1 cellular context compared by ENCODE assay signal in the genomic region with DNA sequence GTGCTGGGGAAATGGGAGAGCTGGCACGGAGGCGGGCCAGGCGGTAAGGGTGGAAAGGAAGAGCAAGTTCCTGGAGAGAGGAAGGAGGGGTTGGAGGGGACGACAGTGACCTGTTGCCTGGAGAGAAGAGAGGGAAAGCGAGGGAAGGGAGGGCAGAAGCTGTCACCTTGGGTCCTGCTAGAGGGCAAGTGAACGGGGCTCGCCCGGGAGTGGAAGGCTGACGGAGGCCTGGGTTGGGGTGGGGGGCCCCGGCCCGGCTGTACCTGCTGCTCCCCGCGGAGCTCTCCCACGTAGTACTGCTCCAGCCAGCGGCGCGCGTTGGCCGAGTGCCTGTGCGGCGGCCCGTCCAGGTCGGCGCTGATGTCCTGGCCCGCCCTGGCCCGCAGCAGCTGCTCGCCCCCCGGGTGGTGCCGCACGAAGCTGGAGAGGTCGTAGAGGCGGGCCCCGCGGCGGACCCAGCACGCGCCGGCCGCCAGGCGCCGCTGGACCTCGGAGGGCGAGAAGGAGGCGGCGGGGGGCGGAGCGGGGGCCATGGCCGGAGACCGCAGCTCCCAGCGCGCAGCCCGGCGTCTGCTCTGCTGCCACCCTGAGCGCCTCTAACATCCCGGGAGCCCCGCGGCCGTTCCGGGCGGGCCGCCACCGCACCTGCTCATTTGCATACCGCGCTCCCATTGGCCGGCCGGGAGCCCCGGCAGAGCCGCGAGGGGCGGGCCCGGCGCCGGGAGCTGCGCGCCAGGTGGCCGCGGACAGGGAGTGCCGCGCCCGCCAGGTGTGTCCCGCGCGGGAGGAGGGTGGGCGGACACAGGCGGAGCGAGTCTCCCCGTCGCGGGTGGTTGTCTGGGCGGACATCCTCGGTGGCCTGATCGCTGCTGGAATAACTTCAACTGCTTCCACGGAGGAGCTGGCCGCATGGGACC.
TF ChIP-seq lines count a peak whose summit lies in the region.

A gene with protein sequence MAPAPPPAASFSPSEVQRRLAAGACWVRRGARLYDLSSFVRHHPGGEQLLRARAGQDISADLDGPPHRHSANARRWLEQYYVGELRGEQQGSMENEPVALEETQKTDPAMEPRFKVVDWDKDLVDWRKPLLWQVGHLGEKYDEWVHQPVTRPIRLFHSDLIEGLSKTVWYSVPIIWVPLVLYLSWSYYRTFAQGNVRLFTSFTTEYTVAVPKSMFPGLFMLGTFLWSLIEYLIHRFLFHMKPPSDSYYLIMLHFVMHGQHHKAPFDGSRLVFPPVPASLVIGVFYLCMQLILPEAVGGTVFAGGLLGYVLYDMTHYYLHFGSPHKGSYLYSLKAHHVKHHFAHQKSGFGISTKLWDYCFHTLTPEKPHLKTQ (minus strand): TSS at position 598 of the 917 bp plus-strand sequence. CDS start 65 bp downstream, at position 533.

TF ChIP-seq in HepG2, 621 proteins besides CTCF, POLR2A, EP300 and RAD21 (continued from another document and continues in another):
- TF ChIP-seq, protein P1, sequence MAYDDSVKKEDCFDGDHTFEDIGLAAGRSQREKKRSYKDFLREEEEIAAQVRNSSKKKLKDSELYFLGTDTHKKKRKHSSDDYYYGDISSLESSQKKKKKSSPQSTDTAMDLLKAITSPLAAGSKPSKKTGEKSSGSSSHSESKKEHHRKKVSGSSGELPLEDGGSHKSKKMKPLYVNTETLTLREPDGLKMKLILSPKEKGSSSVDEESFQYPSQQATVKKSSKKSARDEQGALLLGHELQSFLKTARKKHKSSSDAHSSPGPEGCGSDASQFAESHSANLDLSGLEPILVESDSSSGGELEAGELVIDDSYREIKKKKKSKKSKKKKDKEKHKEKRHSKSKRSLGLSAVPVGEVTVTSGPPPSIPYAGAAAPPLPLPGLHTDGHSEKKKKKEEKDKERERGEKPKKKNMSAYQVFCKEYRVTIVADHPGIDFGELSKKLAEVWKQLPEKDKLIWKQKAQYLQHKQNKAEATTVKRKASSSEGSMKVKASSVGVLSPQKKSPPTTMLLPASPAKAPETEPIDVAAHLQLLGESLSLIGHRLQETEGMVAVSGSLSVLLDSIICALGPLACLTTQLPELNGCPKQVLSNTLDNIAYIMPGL (CRISPR knock-in tag; IDR thresholded peaks at IDR 0.05; ENCODE audit: borderline replicate concordance in 1 of 2, low read depth in 1 of 2): peak; percentile 77 to 80; a peak in 3 of 4 replicates
- TF ChIP-seq ARNT (IDR thresholded peaks at IDR 0.05): no peak
- TF ChIP-seq POLR2G (IDR thresholded peaks at IDR 0.05; ENCODE audit: low read depth, low read length): no peak
- TF ChIP-seq MLLT10 (CRISPR knock-in tag; IDR thresholded peaks at IDR 0.05): no peak
- TF ChIP-seq PHF8 (CRISPR knock-in tag; IDR thresholded peaks at IDR 0.05): no peak
- TF ChIP-seq, protein P2, sequence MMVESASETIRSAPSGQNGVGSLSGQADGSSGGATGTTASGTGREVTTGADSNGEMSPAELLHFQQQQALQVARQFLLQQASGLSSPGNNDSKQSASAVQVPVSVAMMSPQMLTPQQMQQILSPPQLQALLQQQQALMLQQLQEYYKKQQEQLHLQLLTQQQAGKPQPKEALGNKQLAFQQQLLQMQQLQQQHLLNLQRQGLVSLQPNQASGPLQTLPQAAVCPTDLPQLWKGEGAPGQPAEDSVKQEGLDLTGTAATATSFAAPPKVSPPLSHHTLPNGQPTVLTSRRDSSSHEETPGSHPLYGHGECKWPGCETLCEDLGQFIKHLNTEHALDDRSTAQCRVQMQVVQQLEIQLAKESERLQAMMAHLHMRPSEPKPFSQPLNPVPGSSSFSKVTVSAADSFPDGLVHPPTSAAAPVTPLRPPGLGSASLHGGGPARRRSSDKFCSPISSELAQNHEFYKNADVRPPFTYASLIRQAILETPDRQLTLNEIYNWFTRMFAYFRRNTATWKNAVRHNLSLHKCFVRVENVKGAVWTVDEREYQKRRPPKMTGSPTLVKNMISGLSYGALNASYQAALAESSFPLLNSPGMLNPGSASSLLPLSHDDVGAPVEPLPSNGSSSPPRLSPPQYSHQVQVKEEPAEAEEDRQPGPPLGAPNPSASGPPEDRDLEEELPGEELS (CRISPR knock-in tag; IDR thresholded peaks at IDR 0.05): peak; percentile 9; the same call in 1 of the 2 replicates
- no peak for TF ChIP-seq ZNF569 (CRISPR knock-in tag; IDR thresholded peaks at IDR 0.05; ENCODE audit: borderline replicate concordance)
- TF ChIP-seq, protein P3, sequence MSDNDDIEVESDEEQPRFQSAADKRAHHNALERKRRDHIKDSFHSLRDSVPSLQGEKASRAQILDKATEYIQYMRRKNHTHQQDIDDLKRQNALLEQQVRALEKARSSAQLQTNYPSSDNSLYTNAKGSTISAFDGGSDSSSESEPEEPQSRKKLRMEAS (IDR thresholded peaks at IDR 0.05): peak; percentile 71
- TF ChIP-seq MTF2 (CRISPR knock-in tag; IDR thresholded peaks at IDR 0.05; ENCODE audit: borderline replicate concordance): no peak
- TF ChIP-seq CEBPB (IDR thresholded peaks at IDR 0.05; ENCODE audit: borderline replicate concordance, low read depth, low read length): no peak
- no peak for TF ChIP-seq NR3C1 (CRISPR knock-in tag; IDR thresholded peaks at IDR 0.05)
- TF ChIP-seq ZNF781 (CRISPR knock-in tag; IDR thresholded peaks at IDR 0.05; ENCODE audit: borderline replicate concordance, not compliant biosample characterization): no peak
- no peak for TF ChIP-seq CCDC6 (CRISPR knock-in tag; IDR thresholded peaks at IDR 0.05)
- TF ChIP-seq, protein P4, sequence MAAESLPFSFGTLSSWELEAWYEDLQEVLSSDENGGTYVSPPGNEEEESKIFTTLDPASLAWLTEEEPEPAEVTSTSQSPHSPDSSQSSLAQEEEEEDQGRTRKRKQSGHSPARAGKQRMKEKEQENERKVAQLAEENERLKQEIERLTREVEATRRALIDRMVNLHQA (CRISPR knock-in tag; IDR thresholded peaks at IDR 0.05): no peak
- no peak for TF ChIP-seq SIN3B (IDR thresholded peaks at IDR 0.05; ENCODE audit: low read length)
- TF ChIP-seq MYC (CRISPR knock-in tag; IDR thresholded peaks at IDR 0.05; ENCODE audit: borderline replicate concordance): 0 out of 2 replicates have a peak, but pooled peaks have one; percentile 4
- 0 out of 2 replicates have a peak, but pooled peaks have one; percentile 72 for TF ChIP-seq GLI4 (CRISPR knock-in tag; IDR thresholded peaks at IDR 0.05; ENCODE audit: borderline replicate concordance)
- TF ChIP-seq ZNF20 (CRISPR knock-in tag; IDR thresholded peaks at IDR 0.05): no peak
- TF ChIP-seq, protein P5, sequence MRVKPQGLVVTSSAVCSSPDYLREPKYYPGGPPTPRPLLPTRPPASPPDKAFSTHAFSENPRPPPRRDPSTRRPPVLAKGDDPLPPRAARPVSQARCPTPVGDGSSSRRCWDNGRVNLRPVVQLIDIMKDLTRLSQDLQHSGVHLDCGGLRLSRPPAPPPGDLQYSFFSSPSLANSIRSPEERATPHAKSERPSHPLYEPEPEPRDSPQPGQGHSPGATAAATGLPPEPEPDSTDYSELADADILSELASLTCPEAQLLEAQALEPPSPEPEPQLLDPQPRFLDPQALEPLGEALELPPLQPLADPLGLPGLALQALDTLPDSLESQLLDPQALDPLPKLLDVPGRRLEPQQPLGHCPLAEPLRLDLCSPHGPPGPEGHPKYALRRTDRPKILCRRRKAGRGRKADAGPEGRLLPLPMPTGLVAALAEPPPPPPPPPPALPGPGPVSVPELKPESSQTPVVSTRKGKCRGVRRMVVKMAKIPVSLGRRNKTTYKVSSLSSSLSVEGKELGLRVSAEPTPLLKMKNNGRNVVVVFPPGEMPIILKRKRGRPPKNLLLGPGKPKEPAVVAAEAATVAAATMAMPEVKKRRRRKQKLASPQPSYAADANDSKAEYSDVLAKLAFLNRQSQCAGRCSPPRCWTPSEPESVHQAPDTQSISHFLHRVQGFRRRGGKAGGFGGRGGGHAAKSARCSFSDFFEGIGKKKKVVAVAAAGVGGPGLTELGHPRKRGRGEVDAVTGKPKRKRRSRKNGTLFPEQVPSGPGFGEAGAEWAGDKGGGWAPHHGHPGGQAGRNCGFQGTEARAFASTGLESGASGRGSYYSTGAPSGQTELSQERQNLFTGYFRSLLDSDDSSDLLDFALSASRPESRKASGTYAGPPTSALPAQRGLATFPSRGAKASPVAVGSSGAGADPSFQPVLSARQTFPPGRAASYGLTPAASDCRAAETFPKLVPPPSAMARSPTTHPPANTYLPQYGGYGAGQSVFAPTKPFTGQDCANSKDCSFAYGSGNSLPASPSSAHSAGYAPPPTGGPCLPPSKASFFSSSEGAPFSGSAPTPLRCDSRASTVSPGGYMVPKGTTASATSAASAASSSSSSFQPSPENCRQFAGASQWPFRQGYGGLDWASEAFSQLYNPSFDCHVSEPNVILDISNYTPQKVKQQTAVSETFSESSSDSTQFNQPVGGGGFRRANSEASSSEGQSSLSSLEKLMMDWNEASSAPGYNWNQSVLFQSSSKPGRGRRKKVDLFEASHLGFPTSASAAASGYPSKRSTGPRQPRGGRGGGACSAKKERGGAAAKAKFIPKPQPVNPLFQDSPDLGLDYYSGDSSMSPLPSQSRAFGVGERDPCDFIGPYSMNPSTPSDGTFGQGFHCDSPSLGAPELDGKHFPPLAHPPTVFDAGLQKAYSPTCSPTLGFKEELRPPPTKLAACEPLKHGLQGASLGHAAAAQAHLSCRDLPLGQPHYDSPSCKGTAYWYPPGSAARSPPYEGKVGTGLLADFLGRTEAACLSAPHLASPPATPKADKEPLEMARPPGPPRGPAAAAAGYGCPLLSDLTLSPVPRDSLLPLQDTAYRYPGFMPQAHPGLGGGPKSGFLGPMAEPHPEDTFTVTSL (CRISPR knock-in tag; IDR thresholded peaks at IDR 0.05; ENCODE audit: borderline replicate concordance): no peak
- no peak for TF ChIP-seq MAFG (CRISPR knock-in tag; IDR thresholded peaks at IDR 0.05)
- 0 out of 2 replicates have a peak, but pooled peaks have one; percentile 34 for TF ChIP-seq KLF13 (CRISPR knock-in tag; IDR thresholded peaks at IDR 0.05)
- peak; percentile 52; the same call in 1 of the 2 replicates for TF ChIP-seq ZBTB25 (CRISPR knock-in tag; IDR thresholded peaks at IDR 0.05)
- TF ChIP-seq ZMAT3 (CRISPR knock-in tag; conservative IDR thresholded peaks at IDR 0.05): no peak
- TF ChIP-seq, protein P6, sequence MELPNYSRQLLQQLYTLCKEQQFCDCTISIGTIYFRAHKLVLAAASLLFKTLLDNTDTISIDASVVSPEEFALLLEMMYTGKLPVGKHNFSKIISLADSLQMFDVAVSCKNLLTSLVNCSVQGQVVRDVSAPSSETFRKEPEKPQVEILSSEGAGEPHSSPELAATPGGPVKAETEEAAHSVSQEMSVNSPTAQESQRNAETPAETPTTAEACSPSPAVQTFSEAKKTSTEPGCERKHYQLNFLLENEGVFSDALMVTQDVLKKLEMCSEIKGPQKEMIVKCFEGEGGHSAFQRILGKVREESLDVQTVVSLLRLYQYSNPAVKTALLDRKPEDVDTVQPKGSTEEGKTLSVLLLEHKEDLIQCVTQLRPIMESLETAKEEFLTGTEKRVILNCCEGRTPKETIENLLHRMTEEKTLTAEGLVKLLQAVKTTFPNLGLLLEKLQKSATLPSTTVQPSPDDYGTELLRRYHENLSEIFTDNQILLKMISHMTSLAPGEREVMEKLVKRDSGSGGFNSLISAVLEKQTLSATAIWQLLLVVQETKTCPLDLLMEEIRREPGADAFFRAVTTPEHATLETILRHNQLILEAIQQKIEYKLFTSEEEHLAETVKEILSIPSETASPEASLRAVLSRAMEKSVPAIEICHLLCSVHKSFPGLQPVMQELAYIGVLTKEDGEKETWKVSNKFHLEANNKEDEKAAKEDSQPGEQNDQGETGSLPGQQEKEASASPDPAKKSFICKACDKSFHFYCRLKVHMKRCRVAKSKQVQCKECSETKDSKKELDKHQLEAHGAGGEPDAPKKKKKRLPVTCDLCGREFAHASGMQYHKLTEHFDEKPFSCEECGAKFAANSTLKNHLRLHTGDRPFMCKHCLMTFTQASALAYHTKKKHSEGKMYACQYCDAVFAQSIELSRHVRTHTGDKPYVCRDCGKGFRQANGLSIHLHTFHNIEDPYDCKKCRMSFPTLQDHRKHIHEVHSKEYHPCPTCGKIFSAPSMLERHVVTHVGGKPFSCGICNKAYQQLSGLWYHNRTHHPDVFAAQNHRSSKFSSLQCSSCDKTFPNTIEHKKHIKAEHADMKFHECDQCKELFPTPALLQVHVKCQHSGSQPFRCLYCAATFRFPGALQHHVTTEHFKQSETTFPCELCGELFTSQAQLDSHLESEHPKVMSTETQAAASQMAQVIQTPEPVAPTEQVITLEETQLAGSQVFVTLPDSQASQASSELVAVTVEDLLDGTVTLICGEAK (IDR thresholded peaks at IDR 0.05): no peak
- TF ChIP-seq, protein P6 (CRISPR knock-in tag; IDR thresholded peaks at IDR 0.05): no peak
- no peak; the same call in 1 of the 2 replicates for TF ChIP-seq RFXAP (CRISPR knock-in tag; IDR thresholded peaks at IDR 0.05; ENCODE audit: borderline replicate concordance)
- TF ChIP-seq ZNF383 (CRISPR knock-in tag; IDR thresholded peaks at IDR 0.05; ENCODE audit: borderline replicate concordance): no peak
- peak; percentile 78 for TF ChIP-seq SKI (IDR thresholded peaks at IDR 0.05; ENCODE audit: partially characterized antibody)
